In genomic region chr14:28308727-28309126, GRCh38 we compare ENCODE assay signal across 16 cellular contexts.
DNase-seq lines count a peak whose midpoint lies in the region; ATAC-seq and TF ChIP-seq lines count a peak whose summit lies in the region.
"Had no signal": no experiment of that assay in that cellular context is flagged by ENCODE, and none has a peak within 500 bp of the region (broad histone marks: within the 10 kb centered on the region; RNA-seq: fewer than 3 reads in every experiment).

No MANE protein-coding gene starts in this region.

- intact Hi-C loops in activated naive CD4-positive, alpha-beta T cell treated with anti-CD3 and anti-CD28 coated beads for 36 hours (cut with micrococcal nuclease) = no loop called here

- no peak overlapping the region for H3K27ac Mint-ChIP-seq in CD8-positive, alpha-beta memory T cell
- H3K27ac Mint-ChIP-seq in activated naive CD4-positive, alpha-beta T cell treated with anti-CD3 and anti-CD28 coated beads for 36 hours = no peak overlapping the region
- H3K27ac Mint-ChIP-seq: activated B cell treated with CpG ODN at 0.5 μM for 24 hours; activated naive CD8-positive, alpha-beta T cell treated with anti-CD3 and anti-CD28 coated beads for 36 hours had no signal

- CTCF ChIA-PET in CD8-positive, alpha-beta memory T cell (lab: Charles Lee) = no interaction called here
- CTCF ChIA-PET in activated naive CD4-positive, alpha-beta T cell treated with anti-CD3 and anti-CD28 coated beads for 36 hours (lab: Charles Lee) = no interaction called here

- ATAC-seq in RWPE2 (ENCODE audit: low read depth) (peak; percentile 100), GM21526 (IDR thresholded peaks at IDR 0.05; ENCODE audit: low FRiP score, unreplicated experiment) (no peak)
- ATAC-seq: heart left ventricle had no signal

- DNase-seq in H4 (ENCODE audit: low spot score) (peak; percentile 30), RWPE2 (ENCODE audit: low spot score) (no peak), epithelial cell of prostate (ENCODE audit: low read depth, low spot score) (peak; percentile 22), non-pigmented ciliary epithelial cell (ENCODE audit: low read depth) (peak; percentile 94), retina (no peak)
- DNase-seq in CD8-positive, alpha-beta memory T cell = no peak
- DNase-seq in activated naive CD4-positive, alpha-beta T cell treated with anti-CD3 and anti-CD28 coated beads for 36 hours = no peak
- DNase-seq: activated B cell treated with CpG ODN at 0.5 μM for 24 hours; activated naive CD8-positive, alpha-beta T cell treated with anti-CD3 and anti-CD28 coated beads for 36 hours; heart left ventricle; left ventricle myocardium inferior; NCI-H2029 treated with DMSO at 0.1 percent for 48 hours; NK-92 treated with Interleukin-12 subunit alpha and Interleukin-12 subunit beta, amount 100 ng/mL, for 24 hours had no signal

- H3K27me3 Mint-ChIP-seq in CD8-positive, alpha-beta memory T cell = no peaks in the 10 kb centered on the region
- no peaks in the 10 kb centered on the region for H3K27me3 Mint-ChIP-seq in activated naive CD4-positive, alpha-beta T cell treated with anti-CD3 and anti-CD28 coated beads for 36 hours (ENCODE audit: low read depth)
- H3K27me3 Mint-ChIP-seq: activated B cell treated with CpG ODN at 0.5 μM for 24 hours; activated naive CD8-positive, alpha-beta T cell treated with anti-CD3 and anti-CD28 coated beads for 36 hours had no signal

- POLR2A ChIA-PET in CD8-positive, alpha-beta memory T cell (lab: Charles Lee) = no interaction called here

- H3K36me3 Mint-ChIP-seq in CD8-positive, alpha-beta memory T cell = no peaks in the 10 kb centered on the region
- H3K36me3 Mint-ChIP-seq in activated naive CD4-positive, alpha-beta T cell treated with anti-CD3 and anti-CD28 coated beads for 36 hours (ENCODE audit: low read depth) = no peaks in the 10 kb centered on the region
- H3K36me3 Mint-ChIP-seq: activated naive CD8-positive, alpha-beta T cell treated with anti-CD3 and anti-CD28 coated beads for 36 hours had no signal

- TF ChIP-seq CTCF in RWPE2 (IDR thresholded peaks at IDR 0.05; ENCODE audit: poor library complexity, severe bottlenecking) = no peak

- H3K4me1 Mint-ChIP-seq in CD8-positive, alpha-beta memory T cell = no peaks in the 10 kb centered on the region
- no peaks in the 10 kb centered on the region for H3K4me1 Mint-ChIP-seq in activated naive CD4-positive, alpha-beta T cell treated with anti-CD3 and anti-CD28 coated beads for 36 hours (ENCODE audit: low read depth)
- H3K4me1 Mint-ChIP-seq: activated B cell treated with CpG ODN at 0.5 μM for 24 hours; activated naive CD8-positive, alpha-beta T cell treated with anti-CD3 and anti-CD28 coated beads for 36 hours had no signal

- H3K27me3 ChIP-seq in RWPE2 (ENCODE audit: insufficient read depth, poor library complexity, severe bottlenecking) = no peaks in the 10 kb centered on the region
- no peaks in the 10 kb centered on the region for H3K27me3 ChIP-seq in CD8-positive, alpha-beta memory T cell (ENCODE audit: insufficient read depth, low read length, poor library complexity, severe bottlenecking)
- H3K27me3 ChIP-seq: heart left ventricle had no signal

- H3K4me3 ChIP-seq in RWPE2 (ENCODE audit: severe bottlenecking) = no peak overlapping the region
- no peak overlapping the region for H3K4me3 ChIP-seq in CD8-positive, alpha-beta memory T cell (ENCODE audit: low read length)
- H3K4me3 ChIP-seq: heart left ventricle, left ventricle myocardium inferior had no signal

- H3K27ac ChIP-seq in RWPE2 (ENCODE audit: poor library complexity, severe bottlenecking) (peak overlapping the region; percentile 85), epithelial cell of prostate (peak overlapping the region; percentile 60)
- H3K27ac ChIP-seq in CD8-positive, alpha-beta memory T cell (ENCODE audit: low read depth, low read length) = no peak overlapping the region
- H3K27ac ChIP-seq: C4-2B, heart left ventricle, left ventricle myocardium inferior had no signal

- H3K9me3 ChIP-seq in RWPE2 (ENCODE audit: severe bottlenecking) = no peaks in the 10 kb centered on the region
- H3K9me3 ChIP-seq in CD8-positive, alpha-beta memory T cell (ENCODE audit: low read length) = no peaks in the 10 kb centered on the region

- 0 out of 2 replicates have a peak, but pooled peaks cover 3% of the 10 kb centered on the region for H3K36me3 ChIP-seq in RWPE2 (ENCODE audit: low read depth)
- H3K36me3 ChIP-seq in CD8-positive, alpha-beta memory T cell (ENCODE audit: insufficient read depth, low read length) = no peaks in the 10 kb centered on the region
- H3K36me3 ChIP-seq: heart left ventricle, left ventricle myocardium inferior had no signal

- no peak overlapping the region for H3K4me3 Mint-ChIP-seq in CD8-positive, alpha-beta memory T cell
- no peak overlapping the region for H3K4me3 Mint-ChIP-seq in activated naive CD4-positive, alpha-beta T cell treated with anti-CD3 and anti-CD28 coated beads for 36 hours
- H3K4me3 Mint-ChIP-seq: activated B cell treated with CpG ODN at 0.5 μM for 24 hours; activated naive CD8-positive, alpha-beta T cell treated with anti-CD3 and anti-CD28 coated beads for 36 hours; neural crest cell had no signal

- H3K4me1 ChIP-seq in RWPE2 (ENCODE audit: insufficient read depth, poor library complexity, severe bottlenecking) = peaks cover 30% of the 10 kb centered on the region
- no peaks in the 10 kb centered on the region for H3K4me1 ChIP-seq in CD8-positive, alpha-beta memory T cell (ENCODE audit: insufficient read depth, low read length)
- H3K4me1 ChIP-seq: heart left ventricle, left ventricle myocardium inferior had no signal

- H3K9me3 Mint-ChIP-seq in CD8-positive, alpha-beta memory T cell = peaks cover 3 to 38% (median 16%) of the 10 kb centered on the region in 5 donors
- peaks cover 9% of the 10 kb centered on the region for H3K9me3 Mint-ChIP-seq in activated naive CD4-positive, alpha-beta T cell treated with anti-CD3 and anti-CD28 coated beads for 36 hours
- H3K9me3 Mint-ChIP-seq: neural crest cell had no signal

Comparison
In these comparisons a context has a peak if more than half of its experiments do, and no peak if none do; other contexts are left out.
1. DNase-seq: peak in H4 (single experiment), epithelial cell of prostate (single experiment) and non-pigmented ciliary epithelial cell (single experiment); none in RWPE2 (single experiment), CD8-positive, alpha-beta memory T cell (0 of 5), activated naive CD4-positive, alpha-beta T cell treated with anti-CD3 and anti-CD28 coated beads for 36 hours (single experiment) and retina (single experiment).